25 cellular contexts compared by ENCODE assay signal in the genomic region with DNA sequence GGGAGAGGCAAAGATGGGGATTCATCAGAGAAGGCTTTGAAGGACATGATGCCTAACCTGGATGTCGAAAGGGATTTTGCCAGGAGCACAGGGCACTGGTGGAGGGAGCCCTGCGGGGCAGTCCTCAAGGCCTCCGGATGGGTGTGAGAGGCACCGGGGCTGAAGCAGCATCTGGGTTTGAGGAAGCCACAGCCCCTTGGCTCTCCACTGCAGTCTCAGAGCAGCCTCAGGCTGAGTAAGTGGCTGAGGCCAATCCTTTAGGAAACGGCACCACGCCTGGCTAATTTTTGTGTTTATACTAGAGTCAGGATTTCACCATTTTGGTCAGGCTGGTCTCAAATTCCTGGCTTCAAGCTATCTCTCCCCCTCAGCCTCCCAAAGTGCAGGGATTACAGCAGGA. TPM values are rescaled to one million over a fixed set of nuclear protein-coding genes. Genes with fewer than 3 reads are reported as not detected.
A peak's percentile ranks its signal among the peaks of the same experiment; 100 is the strongest.
DNase-seq lines count a peak whose midpoint lies in the region; ATAC-seq and TF ChIP-seq lines count a peak whose summit lies in the region.
"Had no signal": no experiment of that assay in that cellular context is flagged by ENCODE, and none has a peak within 500 bp of the region (broad histone marks: within the 10 kb centered on the region; RNA-seq: fewer than 3 reads in every experiment).

No MANE protein-coding gene starts in this region.

- ATAC-seq in activated T-cell treated with anti-CD3 and anti-CD28 coated beads, Interleukin-2, amount 50 U/mL, for 4 hours: no peak
- ATAC-seq in stimulated activated naive B cell treated with anti-CD40 and anti-IgM and Interleukin-4, amounts not matched to agents 10 μg/mL and 1 μg/mL and 100 μg/mL, for 72 hours (replicated peaks): no peak
- ATAC-seq: activated CD4-positive, CD25-positive, alpha-beta regulatory T cell treated with anti-CD3 and anti-CD28 coated beads, Interleukin-2, amount 50 U/mL, for 24 hours; SK-N-SH treated with all-trans-retinoic acid at 6 μM for 48 hours; upper lobe of right lung had no signal

- no peaks in the 10 kb centered on the region for H3K4me1 Mint-ChIP-seq in activated T-cell treated with anti-CD3 and anti-CD28 coated beads, Interleukin-2, amount 50 U/mL, for 24 hours (ENCODE audit: low read depth)
- no peaks in the 10 kb centered on the region for H3K4me1 Mint-ChIP-seq in activated T-cell treated with anti-CD3 and anti-CD28 coated beads, Interleukin-2, amount 50 U/mL, for 4 hours (ENCODE audit: low read depth)
- H3K4me1 Mint-ChIP-seq in brain: no peaks in the 10 kb centered on the region
- H3K4me1 Mint-ChIP-seq in stimulated activated naive B cell treated with anti-CD40 and anti-IgM and Interleukin-4, amounts not matched to agents 10 μg/mL and 1 μg/mL and 100 μg/mL, for 72 hours: no peaks in the 10 kb centered on the region

- H3K27me3 Mint-ChIP-seq in activated T-cell treated with anti-CD3 and anti-CD28 coated beads, Interleukin-2, amount 50 U/mL, for 24 hours: no peaks in the 10 kb centered on the region
- no peaks in the 10 kb centered on the region for H3K27me3 Mint-ChIP-seq in activated T-cell treated with anti-CD3 and anti-CD28 coated beads, Interleukin-2, amount 50 U/mL, for 4 hours (ENCODE audit: low read depth)
- H3K27me3 Mint-ChIP-seq in brain: no peaks in the 10 kb centered on the region
- H3K27me3 Mint-ChIP-seq in stimulated activated naive B cell treated with anti-CD40 and anti-IgM and Interleukin-4, amounts not matched to agents 10 μg/mL and 1 μg/mL and 100 μg/mL, for 72 hours: no peaks in the 10 kb centered on the region

- peak overlapping the region; percentile 74 for H3K27ac Mint-ChIP-seq in activated T-cell treated with anti-CD3 and anti-CD28 coated beads, Interleukin-2, amount 50 U/mL, for 24 hours
- H3K27ac Mint-ChIP-seq in brain: peak overlapping the region in 4 of 5 experiments; percentile 15 to 83 (median 72)
- H3K27ac Mint-ChIP-seq in stimulated activated naive B cell treated with anti-CD40 and anti-IgM and Interleukin-4, amounts not matched to agents 10 μg/mL and 1 μg/mL and 100 μg/mL, for 72 hours: peak overlapping the region; percentile 37
- H3K27ac Mint-ChIP-seq: HFFc6 had no signal

- DNase-seq in activated T-cell treated with anti-CD3 and anti-CD28 coated beads, Interleukin-2, amount 50 U/mL, for 24 hours: no peak
- DNase-seq in activated T-cell treated with anti-CD3 and anti-CD28 coated beads, Interleukin-2, amount 50 U/mL, for 4 hours: no peak
- DNase-seq in left kidney (ENCODE audit: low read depth, low spot score) (peak; percentile 80), NCI-H446 (lab: John Stamatoyannopoulos, UW) (no peak), germinal center (ENCODE audit: low spot score) (no peak)
- no peak for DNase-seq in stimulated activated naive B cell treated with anti-CD40 and anti-IgM and Interleukin-4, amounts not matched to agents 10 μg/mL and 1 μg/mL and 100 μg/mL, for 72 hours
- DNase-seq in activated T-cell treated with anti-CD3 and anti-CD28 coated beads, Interleukin-2, amount 50 U/mL, for 48 hours: no peak
- DNase-seq: 8988T, BE2C, Calu3, dermis blood vessel endothelial cell, EL, HFFc6, NCI-H1105, NCI-H2081, right cardiac atrium, T-helper 9 cell, upper lobe of right lung had no signal

- peaks cover 46% of the 10 kb centered on the region for H3K36me3 Mint-ChIP-seq in activated T-cell treated with anti-CD3 and anti-CD28 coated beads, Interleukin-2, amount 50 U/mL, for 24 hours (ENCODE audit: low read depth)
- peaks cover 7% of the 10 kb centered on the region for H3K36me3 Mint-ChIP-seq in activated T-cell treated with anti-CD3 and anti-CD28 coated beads, Interleukin-2, amount 50 U/mL, for 4 hours (ENCODE audit: insufficient read depth)
- peaks cover 33% of the 10 kb centered on the region for H3K36me3 Mint-ChIP-seq in brain
- H3K36me3 Mint-ChIP-seq in stimulated activated naive B cell treated with anti-CD40 and anti-IgM and Interleukin-4, amounts not matched to agents 10 μg/mL and 1 μg/mL and 100 μg/mL, for 72 hours: peaks cover 13 to 18% of the 10 kb centered on the region in 2 donors

- no peak overlapping the region for H3K4me3 Mint-ChIP-seq in activated T-cell treated with anti-CD3 and anti-CD28 coated beads, Interleukin-2, amount 50 U/mL, for 24 hours
- H3K4me3 Mint-ChIP-seq in activated T-cell treated with anti-CD3 and anti-CD28 coated beads, Interleukin-2, amount 50 U/mL, for 4 hours: no peak overlapping the region
- H3K4me3 Mint-ChIP-seq in brain: no peak overlapping the region
- no peak overlapping the region for H3K4me3 Mint-ChIP-seq in stimulated activated naive B cell treated with anti-CD40 and anti-IgM and Interleukin-4, amounts not matched to agents 10 μg/mL and 1 μg/mL and 100 μg/mL, for 72 hours
- H3K4me3 Mint-ChIP-seq: HFFc6 had no signal

- no peak for TF ChIP-seq CTCF in brain (conservative IDR thresholded peaks at IDR 0.05)

- H3K9me3 Mint-ChIP-seq in activated T-cell treated with anti-CD3 and anti-CD28 coated beads, Interleukin-2, amount 50 U/mL, for 24 hours: no peaks in the 10 kb centered on the region
- no peaks in the 10 kb centered on the region for H3K9me3 Mint-ChIP-seq in activated T-cell treated with anti-CD3 and anti-CD28 coated beads, Interleukin-2, amount 50 U/mL, for 4 hours
- H3K9me3 Mint-ChIP-seq in brain: no peaks in the 10 kb centered on the region
- no peaks in the 10 kb centered on the region for H3K9me3 Mint-ChIP-seq in stimulated activated naive B cell treated with anti-CD40 and anti-IgM and Interleukin-4, amounts not matched to agents 10 μg/mL and 1 μg/mL and 100 μg/mL, for 72 hours
- H3K9me3 Mint-ChIP-seq: HFFc6 had no signal

RNA-seq across cellular contexts. Expression of a gene that starts 12.0 kb away (rescaled TPM):
- not detected for total RNA-seq in activated T-cell treated with anti-CD3 and anti-CD28 coated beads, Interleukin-2, amount 50 U/mL, for 4 hours
- not detected for polyA plus RNA-seq in brain (ENCODE audit: insufficient read depth, low read depth, low replicate concordance)
- total RNA-seq: Calu3, dermis blood vessel endothelial cell, glomerular endothelial cell, HFFc6, lower leg skin, NCI-H460, osteoblast, right cardiac atrium, upper lobe of right lung had no signal

RNA-seq across cellular contexts. Expression of a gene that starts 20.4 kb away (rescaled TPM):
- 10 to 100 TPM; 18.6 to 26.6 (median 20.6) TPM for total RNA-seq in activated T-cell treated with anti-CD3 and anti-CD28 coated beads, Interleukin-2, amount 50 U/mL, for 4 hours
- 27.8 TPM for polyA plus RNA-seq in brain (ENCODE audit: insufficient read depth, low read depth, low replicate concordance)

RNA-seq across cellular contexts. Expression of a gene that starts 34.1 kb away (rescaled TPM):
- total RNA-seq in activated T-cell treated with anti-CD3 and anti-CD28 coated beads, Interleukin-2, amount 50 U/mL, for 4 hours: 10 to 100 TPM; 66.9 to 88.9 (median 86.2) TPM
- polyA plus RNA-seq in brain (ENCODE audit: insufficient read depth, low read depth, low replicate concordance): 9.9 TPM
